1 cellular context compared by ENCODE assay signal in the genomic region with DNA sequence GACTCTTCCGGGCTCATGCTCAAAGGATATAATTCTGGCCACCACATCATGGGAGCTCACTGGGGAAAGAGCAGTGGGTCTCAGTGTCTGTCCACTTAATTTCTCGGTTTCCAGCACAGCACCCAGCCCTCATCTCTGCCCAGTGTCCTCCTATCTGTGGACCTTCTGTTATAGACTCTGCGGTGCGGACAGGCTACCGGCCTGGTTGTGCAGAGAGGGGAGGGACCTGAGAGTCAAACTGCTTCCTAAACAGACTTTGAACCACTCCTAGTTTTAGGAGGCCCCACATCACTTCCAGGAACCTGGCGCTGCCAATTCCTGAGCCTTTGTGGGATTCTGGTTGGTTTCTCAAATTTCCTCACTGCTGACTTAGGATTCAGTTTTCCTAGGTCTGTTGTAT.
TF ChIP-seq lines count a peak whose summit lies in the region.

No MANE protein-coding gene starts in this region.

TF ChIP-seq in GM23338, 12 proteins besides CTCF, POLR2A, EP300 and RAD21 (continued from another document):
- no peak for TF ChIP-seq ZNF114 (CRISPR knock-in tag; IDR thresholded peaks at IDR 0.05)
- no peak for TF ChIP-seq JUNB (IDR thresholded peaks at IDR 0.05; ENCODE audit: unreplicated experiment)
